ENCODE assay signal across 20 cellular contexts in the genomic region with DNA sequence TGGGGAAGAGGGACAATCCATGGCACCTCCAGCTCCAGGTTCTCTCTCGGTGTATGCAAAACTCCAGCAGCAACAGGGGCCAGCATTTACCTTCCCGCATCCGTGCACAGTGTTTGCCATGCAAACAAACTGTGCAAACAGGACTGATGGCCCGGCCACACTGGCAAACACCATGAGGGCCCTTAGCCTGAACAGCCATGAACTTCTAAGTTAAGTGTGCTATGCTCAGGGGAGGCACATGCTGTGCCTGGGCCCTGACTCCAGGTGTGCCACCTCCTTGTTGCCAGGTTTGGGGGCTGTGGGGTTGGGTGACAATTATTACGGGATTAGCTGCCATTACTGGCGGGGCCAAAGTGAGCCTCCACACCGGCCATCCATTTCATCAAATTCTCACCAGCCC. TPM values are rescaled to one million over a fixed set of nuclear protein-coding genes. Genes with fewer than 3 reads are reported as not detected.
DNase-seq lines count a peak whose midpoint lies in the region; ATAC-seq, FAIRE-seq and TF ChIP-seq lines count a peak whose summit lies in the region.
"Had no signal": no experiment of that assay in that cellular context is flagged by ENCODE, and none has a peak within 500 bp of the region (broad histone marks: within the 10 kb centered on the region; RNA-seq: fewer than 3 reads in every experiment).

No MANE protein-coding gene starts in this region.

- peak overlapping the region; percentile 33 for H3K4me2 ChIP-seq in HepG2 (ENCODE audit: low read depth, low read length)
- H3K4me2 ChIP-seq: A549, neural progenitor cell had no signal

- peak; percentile 94 for ATAC-seq in HepG2
- no peak for ATAC-seq in GM21447 (IDR thresholded peaks at IDR 0.05; ENCODE audit: unreplicated experiment)
- no peak for ATAC-seq in HG02981 (IDR thresholded peaks at IDR 0.05; ENCODE audit: unreplicated experiment)
- ATAC-seq: heart left ventricle; stimulated activated naive CD8-positive, alpha-beta T cell treated with anti-CD3 and anti-CD28 coated beads, Interleukin-15, amount 100 ng/mL, for 72 hours had no signal

- TF ChIP-seq CTCF in C4-2B (conservative IDR thresholded peaks at IDR 0.05) = no peak
- TF ChIP-seq CTCF in HepG2 (CRISPR knock-in tag; IDR thresholded peaks at IDR 0.05) = peak; percentile 42

- no peak for TF ChIP-seq RAD21 in HepG2 (CRISPR knock-in tag; IDR thresholded peaks at IDR 0.05)

- peak overlapping the region; percentile 66 for H3K27ac ChIP-seq in C4-2B
- H3K27ac ChIP-seq in HepG2 (ENCODE audit: extremely low read length, insufficient read depth, low read length) = no peak overlapping the region
- no peak overlapping the region for H3K27ac ChIP-seq in effector memory CD4-positive, alpha-beta T cell (ENCODE audit: insufficient read depth, low read length, poor library complexity, severe bottlenecking)
- H3K27ac ChIP-seq: A549, heart left ventricle, neural progenitor cell, SJCRH30, uterus had no signal

- H3K79me2 ChIP-seq in HepG2 (ENCODE audit: insufficient read depth, low read length) = no peaks in the 10 kb centered on the region

- H3K4me3 ChIP-seq in HepG2 (replicated peaks in 1 of 3; ENCODE audit: insufficient read depth in 1 of 3, low read depth in 2 of 3, low read length in 3 of 3) = no peak overlapping the region; a peak in 1 of 6 replicates
- H3K4me3 ChIP-seq in effector memory CD4-positive, alpha-beta T cell (ENCODE audit: insufficient read depth, low read depth, low read length, poor library complexity, severe bottlenecking) = no peak overlapping the region
- H3K4me3 ChIP-seq: A549, heart left ventricle, MG63, neural progenitor cell, SJCRH30, uterus had no signal

- H3K9ac ChIP-seq in HepG2 (ENCODE audit: insufficient read depth, low read depth, low read length) = no peak overlapping the region
- H3K9ac ChIP-seq: neural progenitor cell had no signal

- intact Hi-C loops in HepG2 (cut with micrococcal nuclease; ENCODE audit: unreplicated experiment) = no loop called here

- 17% methylated on average over 3 of the region's 7 CpGs for WGBS in HepG2 (ENCODE audit: low lambda C conversion rate)

- no peaks in the 10 kb centered on the region for H4K20me1 ChIP-seq in HepG2 (ENCODE audit: insufficient read depth, low read length)

- FAIRE-seq in HepG2 (lab: Jason Lieb, UNC) = peak; percentile 90
- FAIRE-seq: A549 had no signal

- peaks cover 64% of the 10 kb centered on the region for H3K4me1 ChIP-seq in HepG2 (ENCODE audit: insufficient read depth, low read length)
- H3K4me1 ChIP-seq in effector memory CD4-positive, alpha-beta T cell (ENCODE audit: control insufficient read depth, insufficient read depth, low read length, poor library complexity, severe bottlenecking) = peaks cover 16% of the 10 kb centered on the region
- H3K4me1 ChIP-seq: A549, uterus had no signal

- no TSS peak for BruUV-seq in HepG2 (replicated peaks; lab: Mats Ljungman, UMichigan)

- POLR2A ChIA-PET in HepG2 (lab: Yijun Ruan, JAX) = no interaction called here

- in situ Hi-C loops in HepG2 (cut with HindIII; ENCODE audit: extremely low pct_ligation_motif_present, low pct_unique_long_range_greater_than_20kb) = no loop called here

- H3K27me3 ChIP-seq in HepG2 (ENCODE audit: control insufficient read depth in 1 of 2, insufficient read depth in 2 of 2, low read length in 2 of 2) = peaks cover 6 to 52% of the 10 kb centered on the region in 2 experiments
- no peaks in the 10 kb centered on the region for H3K27me3 ChIP-seq in effector memory CD4-positive, alpha-beta T cell (replicated peaks; ENCODE audit: control insufficient read depth, insufficient read depth, low read length, poor library complexity, severe bottlenecking)
- H3K27me3 ChIP-seq: heart left ventricle, MG63, neural progenitor cell, SJCRH30, uterus had no signal

- CTCF ChIA-PET in HepG2 (lab: Yijun Ruan, JAX; ENCODE audit: low intra/inter-chr PET ratio, low total read pairs) = no interaction called here

- no peak for TF ChIP-seq POLR2A in HepG2 (IDR thresholded peaks at IDR 0.05; ENCODE audit: insufficient read depth in 1 of 2, low read depth in 2 of 2, low read length in 2 of 2)

- H3K9me3 ChIP-seq in HepG2 (ENCODE audit: low read length) = no peaks in the 10 kb centered on the region
- H3K9me3 ChIP-seq in effector memory CD4-positive, alpha-beta T cell (ENCODE audit: control insufficient read depth, low read length) = no peaks in the 10 kb centered on the region
- H3K9me3 ChIP-seq: A549, heart left ventricle, MG63, SJCRH30, uterus had no signal

- TF ChIP-seq EP300 in HepG2 (IDR thresholded peaks at IDR 0.05; ENCODE audit: low read depth in 2 of 2, low read length in 2 of 2) (peak in 1 of 2 experiments; percentile 69; a peak in 2 of 4 replicates), HepG2 (CRISPR knock-in tag; IDR thresholded peaks at IDR 0.05; ENCODE audit: borderline replicate concordance) (peak; percentile 56; the same call in 1 of the 2 replicates)

- H3K36me3 ChIP-seq in HepG2 (replicated peaks in 1 of 2; ENCODE audit: control insufficient read depth in 1 of 2, insufficient read depth in 2 of 2, low read length in 2 of 2) = no peaks in the 10 kb centered on the region
- H3K36me3 ChIP-seq in effector memory CD4-positive, alpha-beta T cell (ENCODE audit: control insufficient read depth, insufficient read depth, low read length) = no peaks in the 10 kb centered on the region
- H3K36me3 ChIP-seq: heart left ventricle, MG63, neural progenitor cell, SJCRH30, uterus had no signal

- DNase-seq in NCI-H1417 treated with DMSO at 0.1 percent for 48 hours (lab: John Stamatoyannopoulos, UW) = peak; percentile 52
- DNase-seq in NCI-H748 (lab: John Stamatoyannopoulos, UW; ENCODE audit: unreplicated experiment) = peak; percentile 84
- DNase-seq in HepG2 (ENCODE audit: low spot score) = peak; percentile 84
- no peak for DNase-seq in ureter (ENCODE audit: low spot score)
- no peak for DNase-seq in effector memory CD4-positive, alpha-beta T cell
- DNase-seq: activated CD4-positive, CD25-positive, alpha-beta regulatory T cell treated with anti-CD3 and anti-CD28 coated beads, Interleukin-2, amount 50 U/mL, for 72 hours; activated effector memory CD4-positive, alpha-beta T cell treated with Interleukin-2 at 50 U/mL for 16 hours; amniotic stem cell; heart left ventricle; MG63; retina; SJCRH30; stimulated activated naive CD8-positive, alpha-beta T cell treated with anti-CD3 and anti-CD28 coated beads, Interleukin-15, amount 100 ng/mL, for 72 hours; T-helper 2 cell; uterus had no signal

- H2AFZ ChIP-seq in HepG2 (ENCODE audit: low read length) = no peak overlapping the region
- H2AFZ ChIP-seq: neural progenitor cell had no signal

TF ChIP-seq in HepG2, 621 proteins besides CTCF, POLR2A, EP300 and RAD21 (continues in another document):
- TF ChIP-seq, protein P1, sequence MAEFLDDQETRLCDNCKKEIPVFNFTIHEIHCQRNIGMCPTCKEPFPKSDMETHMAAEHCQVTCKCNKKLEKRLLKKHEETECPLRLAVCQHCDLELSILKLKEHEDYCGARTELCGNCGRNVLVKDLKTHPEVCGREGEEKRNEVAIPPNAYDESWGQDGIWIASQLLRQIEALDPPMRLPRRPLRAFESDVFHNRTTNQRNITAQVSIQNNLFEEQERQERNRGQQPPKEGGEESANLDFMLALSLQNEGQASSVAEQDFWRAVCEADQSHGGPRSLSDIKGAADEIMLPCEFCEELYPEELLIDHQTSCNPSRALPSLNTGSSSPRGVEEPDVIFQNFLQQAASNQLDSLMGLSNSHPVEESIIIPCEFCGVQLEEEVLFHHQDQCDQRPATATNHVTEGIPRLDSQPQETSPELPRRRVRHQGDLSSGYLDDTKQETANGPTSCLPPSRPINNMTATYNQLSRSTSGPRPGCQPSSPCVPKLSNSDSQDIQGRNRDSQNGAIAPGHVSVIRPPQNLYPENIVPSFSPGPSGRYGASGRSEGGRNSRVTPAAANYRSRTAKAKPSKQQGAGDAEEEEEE (CRISPR knock-in tag; IDR thresholded peaks at IDR 0.05; ENCODE audit: borderline replicate concordance) = no peak
- no peak for TF ChIP-seq CHD2 (IDR thresholded peaks at IDR 0.05; ENCODE audit: low read depth, low read length)

RNA-seq across cellular contexts. Expression of gene CACNA2D2, which starts 57.5 kb away (rescaled TPM):
- total RNA-seq in HepG2 (2016; rRNA removed; fragmentation: Illumina TruSeq; extraction: Trizol) (not detected in 2 replicates), ureter (2.6 TPM)
- not detected in 2 replicates for total RNA-seq in HepG2 (2016; cell fraction: cytosol; rRNA removed; fragmentation: Illumina TruSeq; extraction: Trizol; ENCODE audit: low read depth)
- total RNA-seq in HepG2 (2016; cell fraction: insoluble cytoplasmic fraction; rRNA removed; fragmentation: Illumina TruSeq; extraction: Trizol) = not detected in 2 replicates
- total RNA-seq in HepG2 (2016; cell fraction: membrane; rRNA removed; fragmentation: Illumina TruSeq; extraction: Trizol) = not detected in 2 replicates
- not detected in 2 replicates for total RNA-seq in HepG2 (2016; cell fraction: nucleus; rRNA removed; fragmentation: Illumina TruSeq; extraction: Trizol)
- not detected in 2 replicates for polyA plus RNA-seq in HepG2 (2011; rRNA removed)
- polyA plus RNA-seq in HepG2 (2011; cell fraction: cytosol; rRNA removed) = 0.01 TPM in 1 of 2 replicates, not detected in the other
- 0.05 TPM in 1 of 2 replicates, not detected in the other for polyA plus RNA-seq in HepG2 (2011; cell fraction: nucleus; rRNA removed)
- 0.07 and 0.15 TPM in 2 replicates for polyA plus RNA-seq in HepG2 (2012)
- polyA plus RNA-seq in HepG2 (2016; cell fraction: cytosol; fragmentation: Illumina TruSeq; extraction: Trizol; ENCODE audit: low read depth) = not detected in 2 replicates
- polyA plus RNA-seq in HepG2 (2016; cell fraction: insoluble cytoplasmic fraction; fragmentation: Illumina TruSeq; extraction: Trizol; ENCODE audit: low read depth) = 0.19 TPM in 1 of 2 replicates, not detected in the other
- polyA plus RNA-seq in HepG2 (2016; cell fraction: membrane; fragmentation: Illumina TruSeq; extraction: Trizol; ENCODE audit: low read depth) = not detected in 2 replicates
- polyA plus RNA-seq in HepG2 (2016; cell fraction: nucleus; fragmentation: Illumina TruSeq; extraction: Trizol; ENCODE audit: insufficient read depth, low read depth) = not detected in 2 replicates
- polyA minus RNA-seq in HepG2 (2011; rRNA and poly(A)+ RNA removed; ENCODE audit: low replicate concordance) = 0.02 TPM in 1 of 2 replicates, not detected in the other
- not detected in 2 replicates for polyA minus RNA-seq in HepG2 (2011; cell fraction: cytosol; rRNA and poly(A)+ RNA removed)
- not detected in 2 replicates for polyA minus RNA-seq in HepG2 (2011; cell fraction: nucleus; rRNA and poly(A)+ RNA removed)
- total RNA-seq: SJCRH30 had no signal

Comparison
In these comparisons a context has a peak if more than half of its experiments do, and no peak if none do; other contexts are left out.
1. DNase-seq: peak in NCI-H1417 treated with DMSO at 0.1 percent for 48 hours (single experiment), NCI-H748 (single experiment) and HepG2 (single experiment); none in ureter (single experiment) and effector memory CD4-positive, alpha-beta T cell (0 of 3).